ENCODE assay signal across 23 cellular contexts in genomic region chr10:100401631-100402328, GRCh38.
"Had no signal": no experiment of that assay in that cellular context is flagged by ENCODE, and none has a peak within 500 bp of the region (broad histone marks: within the 10 kb centered on the region; RNA-seq: fewer than 3 reads in every experiment).

No MANE protein-coding gene starts in this region.

- FAIRE-seq: HepG2 had no signal

- DNase-seq: IMR-90, Karpas-422, KG1, MM.1S, NCI-H1092 treated with DMSO at 0.1 percent for 48 hours, NCI-H1436, NCI-H187, NCI-H2029, NCI-H2081 treated with DMSO at 0.1 percent for 48 hours, NCI-H2171, NCI-H226, NCI-H446, NCI-H510A, NCI-H526, NCI-H774, PC-3, SHP77, SK-N-SH, SW 1271, T-cell had no signal

- H3K27ac ChIP-seq: RWPE1 had no signal

- ATAC-seq: HepG2, Panc1, PC-3, T-cell had no signal

- H3K9me3 ChIP-seq: SK-N-SH had no signal
